23 cellular contexts compared by ENCODE assay signal in genomic region chr11:64096835-64097234, GRCh38.
DNase-seq lines count a peak whose midpoint lies in the region; ATAC-seq, FAIRE-seq and TF ChIP-seq lines count a peak whose summit lies in the region.
"Had no signal": no experiment of that assay in that cellular context is flagged by ENCODE, and none has a peak within 500 bp of the region (broad histone marks: within the 10 kb centered on the region; RNA-seq: fewer than 3 reads in every experiment).

No MANE protein-coding gene starts in this region.

- TF ChIP-seq CTCF in upper lobe of right lung (IDR thresholded peaks at IDR 0.05): no peak

- H3K27me3 ChIP-seq in right cardiac atrium (ENCODE audit: control insufficient read depth, insufficient read depth) (no peaks in the 10 kb centered on the region), upper lobe of right lung (no peaks in the 10 kb centered on the region)
- H3K27me3 ChIP-seq: adrenal gland, Peyer's patch had no signal

- H3K36me3 ChIP-seq in upper lobe of right lung: no peaks in the 10 kb centered on the region
- H3K36me3 ChIP-seq: adrenal gland, neural progenitor cell, Peyer's patch, prostate gland had no signal

- 83% methylated on average over 13 of the region's 13 CpGs for WGBS in right cardiac atrium

- DNase-seq in right cardiac atrium: peak in 2 of 3 donors; percentile 33 to 43
- no peak for DNase-seq in Right ventricle myocardium inferior (ENCODE audit: missing footprints)
- DNase-seq in NCI-H510A treated with DMSO at 0.1 percent for 48 hours (lab: John Stamatoyannopoulos, UW): peak; percentile 57
- DNase-seq in medulla oblongata (ENCODE audit: extremely low spot score): peak; percentile 58
- peak; percentile 83 for DNase-seq in upper lobe of right lung
- DNase-seq in 8988T: no peak
- no peak for DNase-seq in urothelium cell line (ENCODE audit: low spot score)
- DNase-seq in NCI-H2196 treated with DMSO at 0.1 percent for 48 hours (lab: John Stamatoyannopoulos, UW; ENCODE audit: unreplicated experiment): no peak
- DNase-seq: activated CD4-positive, alpha-beta T cell treated with anti-CD3 and anti-CD28 coated beads, Interleukin-2, amount 50 U/mL, for 4 hours; adrenal gland; left ventricle myocardium superior; NCI-H1694; Peyer's patch; small intestine; stimulated activated CD4-positive, alpha-beta T cell treated with anti-CD3 and anti-CD28 coated beads, Interleukin-4, amount 100 ng/mL, for 24 hours had no signal

- H3K27ac ChIP-seq in right cardiac atrium (ENCODE audit: low read length) (no peak overlapping the region), upper lobe of right lung (no peak overlapping the region)
- H3K27ac ChIP-seq: C4-2B, neural progenitor cell, Peyer's patch, prostate gland had no signal

- ATAC-seq in right cardiac atrium (no peak), Right ventricle myocardium inferior (no peak), upper lobe of right lung (peak; percentile 77)
- ATAC-seq: left ventricle myocardium superior, WTC11 had no signal

- intact Hi-C loops in right cardiac atrium (cut with DNase I): no loop called here
- intact Hi-C loops in Right ventricle myocardium inferior (cut with DNase I): no loop called here
- intact Hi-C loops in upper lobe of right lung (cut with DNase I): no loop called here

- H3K4me3 ChIP-seq in right cardiac atrium (ENCODE audit: low read length) (no peak overlapping the region), upper lobe of right lung (no peak overlapping the region)
- H3K4me3 ChIP-seq: adrenal gland, neural progenitor cell, Peyer's patch, prostate gland, SK-N-MC had no signal

- no peaks in the 10 kb centered on the region for H3K9me3 ChIP-seq in right cardiac atrium (ENCODE audit: control insufficient read depth, low read length)
- no peaks in the 10 kb centered on the region for H3K9me3 ChIP-seq in upper lobe of right lung
- H3K9me3 ChIP-seq: adrenal gland, Peyer's patch, prostate gland had no signal

- no peaks in the 10 kb centered on the region for H3K4me1 ChIP-seq in right cardiac atrium (ENCODE audit: control insufficient read depth, insufficient read depth, low read length)
- peaks cover 26% of the 10 kb centered on the region for H3K4me1 ChIP-seq in upper lobe of right lung
- H3K4me1 ChIP-seq: prostate gland had no signal

- no peak for FAIRE-seq in urothelium cell line (lab: Jason Lieb, UNC)
- FAIRE-seq: bronchial epithelial cell, endothelial cell of umbilical vein, G401.6, small intestine had no signal

Comparison
In these comparisons a context has a peak if more than half of its experiments do, and no peak if none do; other contexts are left out.
1. DNase-seq: peak in right cardiac atrium (2 of 3), NCI-H510A treated with DMSO at 0.1 percent for 48 hours (single experiment), medulla oblongata (single experiment) and upper lobe of right lung (single experiment); none in Right ventricle myocardium inferior (single experiment), 8988T (single experiment), urothelium cell line (single experiment) and NCI-H2196 treated with DMSO at 0.1 percent for 48 hours (single experiment).